1 cellular context compared by ENCODE assay signal in the genomic region with DNA sequence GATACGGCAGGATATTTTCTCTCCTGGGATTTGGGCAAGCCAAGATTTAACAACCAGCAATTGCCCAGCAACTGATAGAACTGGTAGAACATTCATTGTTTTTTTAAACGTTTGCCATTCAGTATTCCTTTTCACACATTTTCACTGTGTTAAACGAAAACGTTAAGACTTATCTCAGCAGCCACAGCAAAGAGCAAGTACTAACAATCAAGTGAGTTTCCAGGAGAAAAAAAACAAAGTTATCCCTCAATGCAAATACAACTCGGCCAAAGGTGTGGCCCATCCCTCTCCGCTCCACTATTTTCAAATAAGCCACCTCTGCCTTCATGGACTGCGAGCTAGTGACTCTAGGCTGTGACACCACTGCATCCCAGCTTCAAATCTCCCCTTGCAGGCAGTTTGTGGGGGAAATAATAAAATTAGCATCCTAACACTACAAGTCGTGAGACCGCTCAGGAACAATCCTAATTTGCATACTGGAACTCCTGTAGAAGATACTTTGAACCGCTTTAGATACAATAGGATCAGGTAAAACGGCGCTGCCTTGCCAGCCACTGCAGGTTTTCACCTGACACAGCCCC.
TF ChIP-seq lines count a peak whose summit lies in the region.

No MANE protein-coding gene starts in this region.

TF ChIP-seq in GM23338, 12 proteins besides CTCF, POLR2A, EP300 and RAD21:
- TF ChIP-seq REST (IDR thresholded peaks at IDR 0.05; ENCODE audit: unreplicated experiment) (no peak), ZNF331 (CRISPR knock-in tag; IDR thresholded peaks at IDR 0.05; ENCODE audit: low read depth) (no peak), EZH2 (IDR thresholded peaks at IDR 0.05; ENCODE audit: low read depth, unreplicated experiment) (no peak), STAT1 (IDR thresholded peaks at IDR 0.05; ENCODE audit: unreplicated experiment) (no peak), POLR2AphosphoS5 (IDR thresholded peaks at IDR 0.05; ENCODE audit: low read depth) (no peak), ZNF114 (CRISPR knock-in tag; IDR thresholded peaks at IDR 0.05) (no peak), JUNB (IDR thresholded peaks at IDR 0.05; ENCODE audit: unreplicated experiment) (no peak), NANOG (IDR thresholded peaks at IDR 0.05; ENCODE audit: borderline replicate concordance) (no peak), CREB1 (CRISPR knock-in tag; IDR thresholded peaks at IDR 0.05; ENCODE audit: low read depth) (no peak)
- TF ChIP-seq, protein P1, sequence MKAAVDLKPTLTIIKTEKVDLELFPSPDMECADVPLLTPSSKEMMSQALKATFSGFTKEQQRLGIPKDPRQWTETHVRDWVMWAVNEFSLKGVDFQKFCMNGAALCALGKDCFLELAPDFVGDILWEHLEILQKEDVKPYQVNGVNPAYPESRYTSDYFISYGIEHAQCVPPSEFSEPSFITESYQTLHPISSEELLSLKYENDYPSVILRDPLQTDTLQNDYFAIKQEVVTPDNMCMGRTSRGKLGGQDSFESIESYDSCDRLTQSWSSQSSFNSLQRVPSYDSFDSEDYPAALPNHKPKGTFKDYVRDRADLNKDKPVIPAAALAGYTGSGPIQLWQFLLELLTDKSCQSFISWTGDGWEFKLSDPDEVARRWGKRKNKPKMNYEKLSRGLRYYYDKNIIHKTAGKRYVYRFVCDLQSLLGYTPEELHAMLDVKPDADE (IDR thresholded peaks at IDR 0.05) = no peak
